Comparison of ENCODE assay signal across 8 cellular contexts in the genomic region with DNA sequence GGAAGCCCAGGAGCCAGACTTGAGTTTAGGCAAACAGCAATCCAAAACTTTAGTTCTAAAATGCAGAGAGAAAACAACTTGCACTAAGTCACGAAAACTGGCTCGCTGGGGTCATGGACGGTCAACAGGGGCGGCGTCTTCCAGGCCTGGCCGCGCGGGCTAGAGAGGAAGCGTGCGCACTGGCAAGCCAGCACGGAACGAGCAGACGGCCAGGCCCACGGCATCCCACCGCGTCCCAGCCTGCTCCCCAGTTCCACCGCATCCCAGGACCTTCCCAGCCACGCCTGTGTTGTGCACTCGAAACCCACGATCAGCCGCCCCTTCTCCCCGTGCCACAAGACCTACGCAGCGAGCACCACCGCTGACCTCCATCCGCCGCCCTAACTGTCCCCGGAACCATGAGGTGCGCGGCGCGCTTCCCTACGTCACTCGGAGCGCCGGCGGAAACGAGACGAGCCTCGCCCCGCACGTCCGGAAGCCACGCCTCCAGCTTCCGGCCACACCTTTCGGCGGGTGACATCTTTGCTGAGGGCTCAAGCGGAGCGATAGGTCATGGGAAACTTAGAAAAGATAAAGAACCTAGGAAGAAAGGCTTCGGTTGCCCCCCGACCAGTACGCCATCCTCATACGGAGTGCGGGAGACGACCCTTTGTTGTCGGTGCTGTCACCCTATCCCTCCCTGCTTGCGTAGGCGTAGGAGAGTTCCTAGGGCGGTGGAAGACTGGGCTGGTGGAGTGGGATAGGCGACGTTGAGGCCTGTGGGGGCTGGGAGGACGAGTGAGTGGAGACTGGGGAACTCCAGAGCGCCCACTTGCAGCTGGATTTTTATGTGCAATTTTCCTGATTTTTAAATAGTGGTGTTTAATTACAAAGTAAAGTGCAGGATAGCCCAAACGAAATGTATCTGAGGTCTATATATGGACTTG. TPM values are rescaled to one million over a fixed set of nuclear protein-coding genes. Genes with fewer than 3 reads are reported as not detected.
DNase-seq lines count a peak whose midpoint lies in the region; ATAC-seq and TF ChIP-seq lines count a peak whose summit lies in the region.

A gene (minus strand): TSS at position 400 of the 926 bp plus-strand sequence. CDS start 2,460 bp downstream, outside the sequence.

- ATAC-seq in HG02884 (IDR thresholded peaks at IDR 0.05; ENCODE audit: unreplicated experiment) (peak; percentile 93), left cardiac atrium (peak; percentile 99), upper lobe of right lung (peak; percentile 99)

- peak; percentile 94 for DNase-seq in GM13977 (ENCODE audit: low spot score)
- peak; percentile 93 for DNase-seq in NCI-H146 treated with DMSO at 0.1 percent for 48 hours (lab: John Stamatoyannopoulos, UW; ENCODE audit: unreplicated experiment)
- peak; percentile 84 for DNase-seq in amniotic stem cell (lab: John Stamatoyannopoulos, UW)
- DNase-seq in left cardiac atrium, result peak; percentile 97
- DNase-seq in posterior vena cava (ENCODE audit: low spot score), result peak; percentile 99
- peak; percentile 98 for DNase-seq in upper lobe of right lung

- H3K9me3 ChIP-seq in upper lobe of right lung, result no peaks in the 10 kb centered on the region

- peaks cover 24% of the 10 kb centered on the region for H3K36me3 ChIP-seq in upper lobe of right lung

- no peaks in the 10 kb centered on the region for H3K27me3 ChIP-seq in upper lobe of right lung

- intact Hi-C loops in T-helper 1 cell treated with Interleukin-12 subunit alpha and Interleukin-12 subunit beta and Interleukin-4 antibody, amounts not matched to agents 30 ng/mL and 1 ng/mL, for 36 hours (cut with micrococcal nuclease), result loop anchor here (1.0 to 5.0 kb wide), 17 partner anchors 12 to 1029 kb away; a partner anchor contains a TSS
- intact Hi-C loops in left cardiac atrium (cut with DNase I), result no loop called here
- intact Hi-C loops in posterior vena cava (cut with DNase I), result loop anchor here in 1 of 2 donors (10.0 kb wide), 1 partner anchor 107 kb away; a partner anchor contains a TSS
- intact Hi-C loops in upper lobe of right lung (cut with DNase I), result no loop called here

- H3K4me3 ChIP-seq in upper lobe of right lung, result peak within 1 kb of the TSS; percentile 83

- peaks cover 36% of the 10 kb centered on the region for H3K4me1 ChIP-seq in upper lobe of right lung

- in situ Hi-C loops in GM13977 (cut with MboI; ENCODE audit: low pct_unique_long_range_greater_than_20kb, low sequenced_read_pairs, unreplicated experiment), result no loop called here

- H3K27ac ChIP-seq in upper lobe of right lung, result peak within 1 kb of the TSS; percentile 97

- TF ChIP-seq CTCF in GM13977 (IDR thresholded peaks at IDR 0.05; ENCODE audit: extremely low read depth, insufficient read depth, missing control alignments) (peak; percentile 32), upper lobe of right lung (IDR thresholded peaks at IDR 0.05) (peak; percentile 44)

RNA-seq across cellular contexts. Expression of the gene that starts here (rescaled TPM):
- total RNA-seq in T-helper 1 cell treated with Interleukin-12 subunit alpha and Interleukin-12 subunit beta and Interleukin-4 antibody, amounts not matched to agents 30 ng/mL and 1 ng/mL, for 36 hours, result 109 and 113 TPM in 2 replicates
- total RNA-seq in left cardiac atrium (10 to 100 TPM; 59.0 to 66.9 TPM), posterior vena cava (10 to 100 TPM; 32.5 to 35.1 TPM), upper lobe of right lung (59.4 TPM)

Comparison
In these comparisons a context has a peak if more than half of its experiments do, and no peak if none do; other contexts are left out.
1. Peak in every context shown above with its lines: DNase-seq, ATAC-seq, H3K4me3 ChIP-seq and H3K27ac ChIP-seq.